ENCODE assay signal across 8 cellular contexts in genomic region chr1:77538956-77539509, GRCh38.
DNase-seq lines count a peak whose midpoint lies in the region; ATAC-seq and TF ChIP-seq lines count a peak whose summit lies in the region.

No MANE protein-coding gene starts in this region.

- DNase-seq in kidney glomerular epithelial cell (lab: John Stamatoyannopoulos, UW) (peak; percentile 92), DMS79 (lab: John Stamatoyannopoulos, UW) (no peak), OCI-M1 (lab: John Stamatoyannopoulos, UW) (no peak), NCI-H345 (lab: John Stamatoyannopoulos, UW) (no peak)

- ATAC-seq in GM19324 (IDR thresholded peaks at IDR 0.05; ENCODE audit: low FRiP score, unreplicated experiment) (peak; percentile 77), HG03103 (IDR thresholded peaks at IDR 0.05; ENCODE audit: low read depth, unreplicated experiment) (peak; percentile 43), SK-N-SH treated with all-trans-retinoic acid at 6 μM for 48 hours (peak; percentile 82), HG02884 (IDR thresholded peaks at IDR 0.05; ENCODE audit: unreplicated experiment) (no peak)

TF ChIP-seq in SK-N-SH treated with all-trans-retinoic acid at 6 μM for 48 hours, 23 proteins besides CTCF, POLR2A, EP300 and RAD21:
- peak; percentile 10; the same call in 1 of the 2 replicates for TF ChIP-seq ZFP3 (CRISPR knock-in tag; IDR thresholded peaks at IDR 0.05)
- 0 out of 2 replicates have a peak, but pooled peaks have one; percentile 61 for TF ChIP-seq CSDC2 (CRISPR knock-in tag; IDR thresholded peaks at IDR 0.05)
- TF ChIP-seq ISL1 (CRISPR knock-in tag; IDR thresholded peaks at IDR 0.05): peak; percentile 22; the same call in 1 of the 2 replicates
- no peak for TF ChIP-seq PATZ1 (CRISPR knock-in tag; IDR thresholded peaks at IDR 0.05; ENCODE audit: borderline replicate concordance)
- TF ChIP-seq PPARA (CRISPR knock-in tag; IDR thresholded peaks at IDR 0.05; ENCODE audit: borderline replicate concordance): no peak
- no peak for TF ChIP-seq BACH2 (CRISPR knock-in tag; IDR thresholded peaks at IDR 0.05; ENCODE audit: borderline replicate concordance)
- TF ChIP-seq TSHZ2 (CRISPR knock-in tag; IDR thresholded peaks at IDR 0.05): peak; percentile 14; the same call in 1 of the 2 replicates
